Comparison of ENCODE assay signal across 14 cellular contexts in genomic region chr3:4524423-4524769, GRCh38. TPM values are rescaled to one million over a fixed set of nuclear protein-coding genes. Genes with fewer than 3 reads are reported as not detected.
DNase-seq lines count a peak whose midpoint lies in the region; ATAC-seq and TF ChIP-seq lines count a peak whose summit lies in the region.
"Had no signal": no experiment of that assay in that cellular context is flagged by ENCODE, and none has a peak within 500 bp of the region (broad histone marks: within the 10 kb centered on the region; RNA-seq: fewer than 3 reads in every experiment).

No MANE protein-coding gene starts in this region.

- no peak overlapping the region for H3K9ac ChIP-seq in GM23248

- TF ChIP-seq CTCF in ascending aorta (IDR thresholded peaks at IDR 0.05), result no peak
- TF ChIP-seq CTCF in foreskin keratinocyte (conservative IDR thresholded peaks at IDR 0.05), result no peak

- no peaks in the 10 kb centered on the region for H3K9me2 ChIP-seq in GM23248 (ENCODE audit: insufficient read depth)

- in situ Hi-C loops in GM23248 (cut with MboI), result no loop called here

- H2AFZ ChIP-seq in GM23248, result no peak overlapping the region

- no peak overlapping the region for H3K4me3 ChIP-seq in GM23248
- H3K4me3 ChIP-seq in ascending aorta, result peak overlapping the region in 1 of 2 donors; percentile 13
- H3K4me3 ChIP-seq in SJCRH30, result no peak overlapping the region

- H3K27ac ChIP-seq in GM23248 (no peak overlapping the region), ascending aorta (peak overlapping the region; percentile 22 to 53), foreskin keratinocyte (no peak overlapping the region), SJCRH30 (no peak overlapping the region)

- no peaks in the 10 kb centered on the region for H3K36me3 ChIP-seq in GM23248 (ENCODE audit: low read depth)
- no peaks in the 10 kb centered on the region for H3K36me3 ChIP-seq in ascending aorta
- no peaks in the 10 kb centered on the region for H3K36me3 ChIP-seq in SJCRH30

- H3K9me3 ChIP-seq in GM23248 (ENCODE audit: low read depth) (no peaks in the 10 kb centered on the region), ascending aorta (no peaks in the 10 kb centered on the region), SJCRH30 (replicated peaks) (no peaks in the 10 kb centered on the region)

- DNase-seq in AG08396 (ENCODE audit: low spot score) (peak; percentile 13), GM23248 (peak; percentile 23), ascending aorta (ENCODE audit: low spot score in 2 of 2) (no peak), foreskin keratinocyte (peak; percentile 22 to 57), SJCRH30 (no peak), head of caudate nucleus (no peak)
- DNase-seq: activated CD4-positive, alpha-beta T cell treated with anti-CD3 and anti-CD28 coated beads, Interleukin-2, amount 10 ng/mL, durations not matched to agents 7 days and 5 days; amygdala; H9; stimulated activated CD4-positive, alpha-beta T cell treated with anti-CD3 and anti-CD28 coated beads, Interleukin-2, amount 100 ng/mL, for 24 hours; T-helper 1 cell had no signal

- H3F3A ChIP-seq in GM23248 (ENCODE audit: insufficient read depth), result no peaks in the 10 kb centered on the region

- H3K4me1 ChIP-seq in GM23248 (ENCODE audit: insufficient read depth) (no peaks in the 10 kb centered on the region), ascending aorta (peaks cover 2 to 34% of the 10 kb centered on the region in 2 donors), foreskin keratinocyte (no peaks in the 10 kb centered on the region), SJCRH30 (no peaks in the 10 kb centered on the region)

- no peaks in the 10 kb centered on the region for H4K20me1 ChIP-seq in GM23248 (ENCODE audit: insufficient read depth)

- no peak overlapping the region for H3K4me2 ChIP-seq in GM23248 (ENCODE audit: unreplicated experiment)

- ATAC-seq in foreskin keratinocyte (no peak), HG02798 (IDR thresholded peaks at IDR 0.05; ENCODE audit: poor library complexity, unreplicated experiment) (no peak), HG02970 (IDR thresholded peaks at IDR 0.05; ENCODE audit: low FRiP score, unreplicated experiment) (no peak)
- ATAC-seq: stimulated activated effector memory CD8-positive, alpha-beta T cell treated with anti-CD3 and anti-CD28 coated beads, Interleukin-12 subunit alpha, Interleukin-12 subunit beta, amount 100 ng/mL, for 72 hours had no signal

- intact Hi-C loops in ascending aorta (cut with DNase I), result loop anchor here (1.0 kb wide), 1 partner anchor 32 kb away; no protein-coding TSS in a partner anchor
- intact Hi-C loops in head of caudate nucleus (cut with DNase I), result no loop called here

- H3K79me2 ChIP-seq in GM23248 (ENCODE audit: insufficient read depth), result no peaks in the 10 kb centered on the region

- no peaks in the 10 kb centered on the region for H3K27me3 ChIP-seq in GM23248 (replicated peaks; ENCODE audit: insufficient read depth)
- no peaks in the 10 kb centered on the region for H3K27me3 ChIP-seq in ascending aorta
- peaks cover 3% of the 10 kb centered on the region for H3K27me3 ChIP-seq in foreskin keratinocyte
- H3K27me3 ChIP-seq in SJCRH30, result no peaks in the 10 kb centered on the region

- 23 to 25% methylated on average over 2 of the region's 2 CpGs for WGBS in GM23248 (ENCODE audit: low coverage in 1 of 2, low lambda C conversion rate in 2 of 2, missing lambda C conversion rate in 2 of 2), 2 experiments

RNA-seq across cellular contexts. Expression of gene ITPR1, which starts 31.2 kb away (rescaled TPM):
- total RNA-seq in GM23248 (2014; rRNA removed; shearing (Covaris generic)), result 2.5 and 6.8 TPM in 2 replicates
- polyA plus RNA-seq in GM23248 (2016; fragmentation: Nextera tagmentation; extraction: Ambion mirVana) (1.4 and 2.1 TPM in 2 replicates), foreskin keratinocyte (0.66 and 0.84 TPM in 2 replicates)
- total RNA-seq in ascending aorta (121 TPM), foreskin keratinocyte (1.9 and 2.2 TPM in 2 replicates)
- total RNA-seq in SJCRH30 (2014; rRNA removed; shearing (Covaris generic)), result 12.3 and 17.1 TPM in 2 replicates

RNA-seq across cellular contexts. Expression of gene SUMF1, which starts 57.3 kb away (rescaled TPM):
- total RNA-seq in GM23248 (2014; rRNA removed; shearing (Covaris generic)), result 79.9 and 88.1 TPM in 2 replicates
- polyA plus RNA-seq in GM23248 (2016; fragmentation: Nextera tagmentation; extraction: Ambion mirVana) (55.3 and 56.9 TPM in 2 replicates), foreskin keratinocyte (14.6 and 17.5 TPM in 2 replicates)
- total RNA-seq in ascending aorta (98.4 TPM), foreskin keratinocyte (22.4 and 22.5 TPM in 2 replicates)
- total RNA-seq in SJCRH30 (2014; rRNA removed; shearing (Covaris generic)), result 11.6 and 12.2 TPM in 2 replicates

Comparison
In these comparisons a context has a peak if more than half of its experiments do, and no peak if none do; other contexts are left out.
1. DNase-seq: peak in AG08396 (single experiment), GM23248 (single experiment) and foreskin keratinocyte (2 of 2); none in ascending aorta (0 of 2), SJCRH30 (0 of 2) and head of caudate nucleus (0 of 42).
2. H3K27ac ChIP-seq: peak in ascending aorta (2 of 2); none in GM23248 (single experiment), foreskin keratinocyte (single experiment) and SJCRH30 (single experiment).